1 cellular context compared by ENCODE assay signal in the genomic region with DNA sequence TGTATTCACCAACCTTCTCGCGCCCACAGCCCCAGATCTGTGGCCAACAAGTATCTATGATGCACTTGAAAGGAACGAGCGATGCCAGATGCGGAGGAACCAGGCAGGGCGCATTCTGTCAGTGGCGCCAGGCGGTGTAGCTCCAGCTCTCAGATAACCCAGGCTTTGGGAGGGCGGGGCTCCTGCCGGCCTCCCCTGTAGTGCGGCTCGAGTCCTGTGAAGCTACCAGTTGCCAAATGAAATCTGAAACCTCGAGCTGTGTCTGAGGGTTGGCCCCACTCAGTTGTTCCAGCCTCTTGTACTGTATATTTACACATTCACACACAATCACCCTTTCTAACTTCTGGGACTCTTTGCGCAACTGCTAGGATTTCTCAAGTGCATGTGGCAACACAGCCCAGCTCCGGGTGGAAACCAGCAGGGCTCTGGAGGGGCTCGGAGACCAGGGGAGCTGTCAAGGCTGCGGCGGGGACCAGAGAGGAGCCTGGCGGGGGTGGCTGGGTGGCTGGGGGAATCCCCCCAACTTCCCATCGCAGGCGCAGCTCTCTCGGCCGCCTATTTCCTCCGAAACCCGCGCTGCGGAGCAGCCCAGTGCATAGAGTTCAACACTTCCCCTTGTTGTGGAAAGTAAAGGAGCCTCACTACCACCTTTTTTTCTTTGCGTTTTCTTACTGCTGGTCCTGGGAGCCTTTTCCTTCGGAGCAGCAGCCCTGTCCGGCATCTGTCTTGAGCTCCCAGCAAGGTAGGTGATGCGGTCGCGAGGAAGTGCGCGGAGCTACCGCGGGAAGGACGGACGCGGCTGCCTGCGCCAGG.
TF ChIP-seq lines count a peak whose summit lies in the region.

ARHGAP24 (plus strand) TSS at position 333 of the 813 bp plus-strand sequence.

TF ChIP-seq in GM23338, 12 proteins besides CTCF, POLR2A, EP300 and RAD21 (continued from another document):
- TF ChIP-seq, protein P1, sequence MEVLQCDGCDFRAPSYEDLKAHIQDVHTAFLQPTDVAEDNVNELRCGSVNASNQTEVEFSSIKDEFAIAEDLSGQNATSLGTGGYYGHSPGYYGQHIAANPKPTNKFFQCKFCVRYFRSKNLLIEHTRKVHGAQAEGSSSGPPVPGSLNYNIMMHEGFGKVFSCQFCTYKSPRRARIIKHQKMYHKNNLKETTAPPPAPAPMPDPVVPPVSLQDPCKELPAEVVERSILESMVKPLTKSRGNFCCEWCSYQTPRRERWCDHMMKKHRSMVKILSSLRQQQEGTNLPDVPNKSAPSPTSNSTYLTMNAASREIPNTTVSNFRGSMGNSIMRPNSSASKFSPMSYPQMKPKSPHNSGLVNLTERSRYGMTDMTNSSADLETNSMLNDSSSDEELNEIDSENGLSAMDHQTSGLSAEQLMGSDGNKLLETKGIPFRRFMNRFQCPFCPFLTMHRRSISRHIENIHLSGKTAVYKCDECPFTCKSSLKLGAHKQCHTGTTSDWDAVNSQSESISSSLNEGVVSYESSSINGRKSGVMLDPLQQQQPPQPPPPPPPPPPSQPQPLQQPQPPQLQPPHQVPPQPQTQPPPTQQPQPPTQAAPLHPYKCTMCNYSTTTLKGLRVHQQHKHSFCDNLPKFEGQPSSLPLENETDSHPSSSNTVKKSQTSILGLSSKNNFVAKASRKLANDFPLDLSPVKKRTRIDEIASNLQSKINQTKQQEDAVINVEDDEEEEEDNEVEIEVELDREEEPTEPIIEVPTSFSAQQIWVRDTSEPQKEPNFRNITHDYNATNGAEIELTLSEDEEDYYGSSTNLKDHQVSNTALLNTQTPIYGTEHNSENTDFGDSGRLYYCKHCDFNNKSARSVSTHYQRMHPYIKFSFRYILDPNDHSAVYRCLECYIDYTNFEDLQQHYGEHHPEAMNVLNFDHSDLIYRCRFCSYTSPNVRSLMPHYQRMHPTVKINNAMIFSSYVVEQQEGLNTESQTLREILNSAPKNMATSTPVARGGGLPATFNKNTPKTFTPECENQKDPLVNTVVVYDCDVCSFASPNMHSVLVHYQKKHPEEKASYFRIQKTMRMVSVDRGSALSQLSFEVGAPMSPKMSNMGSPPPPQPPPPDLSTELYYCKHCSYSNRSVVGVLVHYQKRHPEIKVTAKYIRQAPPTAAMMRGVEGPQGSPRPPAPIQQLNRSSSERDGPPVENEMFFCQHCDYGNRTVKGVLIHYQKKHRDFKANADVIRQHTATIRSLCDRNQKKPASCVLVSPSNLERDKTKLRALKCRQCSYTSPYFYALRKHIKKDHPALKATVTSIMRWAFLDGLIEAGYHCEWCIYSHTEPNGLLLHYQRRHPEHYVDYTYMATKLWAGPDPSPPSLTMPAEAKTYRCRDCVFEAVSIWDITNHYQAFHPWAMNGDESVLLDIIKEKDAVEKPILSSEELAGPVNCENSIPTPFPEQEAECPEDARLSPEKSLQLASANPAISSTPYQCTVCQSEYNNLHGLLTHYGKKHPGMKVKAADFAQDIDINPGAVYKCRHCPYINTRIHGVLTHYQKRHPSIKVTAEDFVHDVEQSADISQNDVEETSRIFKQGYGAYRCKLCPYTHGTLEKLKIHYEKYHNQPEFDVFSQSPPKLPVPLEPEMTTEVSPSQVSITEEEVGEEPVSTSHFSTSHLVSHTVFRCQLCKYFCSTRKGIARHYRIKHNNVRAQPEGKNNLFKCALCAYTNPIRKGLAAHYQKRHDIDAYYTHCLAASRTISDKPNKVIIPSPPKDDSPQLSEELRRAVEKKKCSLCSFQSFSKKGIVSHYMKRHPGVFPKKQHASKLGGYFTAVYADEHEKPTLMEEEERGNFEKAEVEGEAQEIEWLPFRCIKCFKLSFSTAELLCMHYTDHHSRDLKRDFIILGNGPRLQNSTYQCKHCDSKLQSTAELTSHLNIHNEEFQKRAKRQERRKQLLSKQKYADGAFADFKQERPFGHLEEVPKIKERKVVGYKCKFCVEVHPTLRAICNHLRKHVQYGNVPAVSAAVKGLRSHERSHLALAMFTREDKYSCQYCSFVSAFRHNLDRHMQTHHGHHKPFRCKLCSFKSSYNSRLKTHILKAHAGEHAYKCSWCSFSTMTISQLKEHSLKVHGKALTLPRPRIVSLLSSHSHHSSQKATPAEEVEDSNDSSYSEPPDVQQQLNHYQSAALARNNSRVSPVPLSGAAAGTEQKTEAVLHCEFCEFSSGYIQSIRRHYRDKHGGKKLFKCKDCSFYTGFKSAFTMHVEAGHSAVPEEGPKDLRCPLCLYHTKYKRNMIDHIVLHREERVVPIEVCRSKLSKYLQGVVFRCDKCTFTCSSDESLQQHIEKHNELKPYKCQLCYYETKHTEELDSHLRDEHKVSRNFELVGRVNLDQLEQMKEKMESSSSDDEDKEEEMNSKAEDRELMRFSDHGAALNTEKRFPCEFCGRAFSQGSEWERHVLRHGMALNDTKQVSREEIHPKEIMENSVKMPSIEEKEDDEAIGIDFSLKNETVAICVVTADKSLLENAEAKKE (CRISPR knock-in tag; IDR thresholded peaks at IDR 0.05): no peak
- TF ChIP-seq ZNF114 (CRISPR knock-in tag; IDR thresholded peaks at IDR 0.05) (no peak), STAT1 (IDR thresholded peaks at IDR 0.05; ENCODE audit: unreplicated experiment) (no peak)
- TF ChIP-seq, protein P2, sequence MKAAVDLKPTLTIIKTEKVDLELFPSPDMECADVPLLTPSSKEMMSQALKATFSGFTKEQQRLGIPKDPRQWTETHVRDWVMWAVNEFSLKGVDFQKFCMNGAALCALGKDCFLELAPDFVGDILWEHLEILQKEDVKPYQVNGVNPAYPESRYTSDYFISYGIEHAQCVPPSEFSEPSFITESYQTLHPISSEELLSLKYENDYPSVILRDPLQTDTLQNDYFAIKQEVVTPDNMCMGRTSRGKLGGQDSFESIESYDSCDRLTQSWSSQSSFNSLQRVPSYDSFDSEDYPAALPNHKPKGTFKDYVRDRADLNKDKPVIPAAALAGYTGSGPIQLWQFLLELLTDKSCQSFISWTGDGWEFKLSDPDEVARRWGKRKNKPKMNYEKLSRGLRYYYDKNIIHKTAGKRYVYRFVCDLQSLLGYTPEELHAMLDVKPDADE (IDR thresholded peaks at IDR 0.05): no peak; the same call in 1 of the 2 replicates
